ENCODE assay signal across 35 cellular contexts in genomic region chr1:33158366-33158765, GRCh38.
"Had no signal": no experiment of that assay in that cellular context is flagged by ENCODE, and none has a peak within 500 bp of the region (broad histone marks: within the 10 kb centered on the region; RNA-seq: fewer than 3 reads in every experiment).

No MANE protein-coding gene starts in this region.

- H3K27me3 ChIP-seq: MG63 had no signal

- DNase-seq: Karpas-422, Kasumi-1, MG63, MM.1S, MV-4-11, NCI-H1048, NCI-H1092, NCI-H1092 treated with DMSO at 0.1 percent for 48 hours, NCI-H1105, NCI-H1105 treated with DMSO at 0.1 percent for 48 hours, NCI-H1417, NCI-H1417 treated with DMSO at 0.1 percent for 48 hours, NCI-H1436, NCI-H1436 treated with DMSO at 0.1 percent for 48 hours, NCI-H146, NCI-H1694, NCI-H1694 treated with DMSO at 0.1 percent for 48 hours, NCI-H187, NCI-H187 treated with DMSO at 0.1 percent for 48 hours, NCI-H1930, NCI-H2029, NCI-H2029 treated with DMSO at 0.1 percent for 48 hours, NCI-H2081, NCI-H2081 treated with DMSO at 0.1 percent for 48 hours, NCI-H2107, NCI-H2171, NCI-H2171 treated with DMSO at 0.1 percent for 48 hours, NCI-H2227 treated with DMSO at 0.1 percent for 48 hours, NCI-H226, NCI-H345, NCI-H446, NCI-H446 treated with DMSO at 0.1 percent for 48 hours, NCI-H510A, NCI-H510A treated with DMSO at 0.1 percent for 48 hours, NCI-H524 had no signal

- H3K4me3 ChIP-seq: MG63 had no signal

- H3K9me3 ChIP-seq: MG63 had no signal

- H3K36me3 ChIP-seq: MG63 had no signal
